1 cellular context compared by ENCODE assay signal in genomic region chr1:43974443-43975248, GRCh38.
TF ChIP-seq lines count a peak whose summit lies in the region.

TSS of gene ATP6V0B (plus strand) at chr1:43974960. CDS start at chr1:43975041, 81 bp downstream.

TF ChIP-seq in HEK293, 187 proteins besides CTCF, POLR2A, EP300 and RAD21 (continued from another document and continues in another):
- TF ChIP-seq ZSCAN18 (tag by site-specific recombination; IDR thresholded peaks at IDR 0.05) (no peak), ZBTB10 (tag by site-specific recombination; IDR thresholded peaks at IDR 0.05) (no peak), ZNF843 (tag by site-specific recombination; IDR thresholded peaks at IDR 0.05) (peak; percentile 46; the same call in 1 of the 2 replicates), ZNF514 (tag by site-specific recombination; IDR thresholded peaks at IDR 0.05) (no peak), ZNF184 (tag by site-specific recombination; IDR thresholded peaks at IDR 0.05) (no peak), ZSCAN30 (tag by site-specific recombination; IDR thresholded peaks at IDR 0.05) (0 out of 2 replicates have a peak, but pooled peaks have one; percentile 5), ZEB2 (tag by site-specific recombination; IDR thresholded peaks at IDR 0.05) (peak; percentile 95), SCRT1 (tag by site-specific recombination; IDR thresholded peaks at IDR 0.05; ENCODE audit: borderline replicate concordance) (peak; percentile 60), ZNF350 (tag by site-specific recombination; IDR thresholded peaks at IDR 0.05) (no peak), ZNF561 (tag by site-specific recombination; IDR thresholded peaks at IDR 0.05; ENCODE audit: borderline replicate concordance) (peak; percentile 62), SETDB1 (IDR thresholded peaks at IDR 0.05; ENCODE audit: insufficient read length, low read length) (no peak), ZNF433 (tag by site-specific recombination; IDR thresholded peaks at IDR 0.05; ENCODE audit: low read depth) (no peak), MEIS1 (CRISPR knock-in tag; IDR thresholded peaks at IDR 0.05; ENCODE audit: borderline replicate concordance) (no peak), ZNF362 (tag by site-specific recombination; IDR thresholded peaks at IDR 0.05) (no peak), ZNF518A (tag by site-specific recombination; conservative IDR thresholded peaks at IDR 0.05; ENCODE audit: low read depth) (peak; percentile 15; the same call in 1 of the 2 replicates), ZFP3 (tag by site-specific recombination; IDR thresholded peaks at IDR 0.05; ENCODE audit: low read depth) (no peak), ZNF148 (tag by site-specific recombination; IDR thresholded peaks at IDR 0.05; ENCODE audit: borderline replicate concordance) (no peak), ZNF26 (tag by site-specific recombination; IDR thresholded peaks at IDR 0.05) (no peak), ZBTB11 (tag by site-specific recombination; conservative IDR thresholded peaks at IDR 0.05; ENCODE audit: low read depth) (peak; percentile 91), ZNF792 (tag by site-specific recombination; IDR thresholded peaks at IDR 0.05) (no peak), ZFP37 (tag by site-specific recombination; IDR thresholded peaks at IDR 0.05) (peak; percentile 60; the same call in 1 of the 2 replicates), ZNF24 (tag by site-specific recombination; IDR thresholded peaks at IDR 0.05) (no peak), GLI4 (tag by site-specific recombination; IDR thresholded peaks at IDR 0.05) (no peak), ZBTB7A (tag by site-specific recombination; IDR thresholded peaks at IDR 0.05; ENCODE audit: low read depth) (no peak), ZNF324 (tag by site-specific recombination; IDR thresholded peaks at IDR 0.05) (no peak; the same call in 1 of the 2 replicates), RBAK (tag by site-specific recombination; IDR thresholded peaks at IDR 0.05) (no peak), ZSCAN5A (tag by site-specific recombination; IDR thresholded peaks at IDR 0.05) (no peak), SALL2 (tag by site-specific recombination; IDR thresholded peaks at IDR 0.05; ENCODE audit: borderline replicate concordance) (no peak), ZNF449 (tag by site-specific recombination; IDR thresholded peaks at IDR 0.05) (peak; percentile 22; the same call in 1 of the 2 replicates), MYNN (tag by site-specific recombination; IDR thresholded peaks at IDR 0.05; ENCODE audit: borderline replicate concordance) (no peak), ZNF544 (tag by site-specific recombination; IDR thresholded peaks at IDR 0.05) (no peak), ZNF404 (tag by site-specific recombination; IDR thresholded peaks at IDR 0.05) (no peak), ZNF214 (tag by site-specific recombination; IDR thresholded peaks at IDR 0.05; ENCODE audit: borderline replicate concordance) (no peak), ELK4 (IDR thresholded peaks at IDR 0.05; ENCODE audit: borderline replicate concordance, low read depth, low read length) (no peak), ZNF416 (tag by site-specific recombination; IDR thresholded peaks at IDR 0.05) (no peak)
